Comparison of ENCODE assay signal across 20 cellular contexts in the genomic region with DNA sequence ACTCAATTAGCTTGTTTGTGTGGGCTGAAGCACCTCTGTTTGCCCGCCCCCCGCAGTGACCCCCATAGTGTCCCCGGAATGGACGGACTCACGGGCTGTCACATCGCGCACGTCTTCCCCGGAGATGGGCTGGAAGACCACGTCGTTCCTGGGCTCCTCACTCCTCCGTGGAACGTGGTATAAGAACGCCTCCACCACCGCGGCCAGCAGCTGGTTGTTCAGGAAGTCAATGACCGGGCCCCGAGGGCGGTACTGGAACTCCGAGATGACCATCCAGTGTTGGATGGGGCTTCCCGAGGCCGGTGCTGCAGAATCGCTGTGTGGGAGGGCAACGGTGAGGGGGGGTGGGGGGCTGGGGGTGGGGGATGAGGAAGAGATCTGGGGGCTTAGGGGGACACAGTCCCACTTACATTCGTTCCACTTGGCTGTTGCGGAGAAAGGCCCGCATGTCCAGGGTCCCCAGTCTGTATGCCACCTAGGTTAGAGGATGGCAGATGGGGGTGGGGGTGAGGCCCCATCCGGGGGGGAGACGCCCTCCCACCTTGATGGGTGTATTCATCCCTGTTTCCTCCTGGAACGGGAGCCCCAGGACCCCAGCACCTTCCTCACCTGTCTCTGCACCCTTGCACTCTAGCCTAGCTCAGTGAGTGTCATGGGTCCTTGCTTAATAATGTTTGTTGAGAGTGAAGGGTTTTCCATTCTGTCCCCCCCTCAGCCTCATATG. TPM values are rescaled to one million over a fixed set of nuclear protein-coding genes. Genes with fewer than 3 reads are reported as not detected.
"Had no signal": no experiment of that assay in that cellular context is flagged by ENCODE, and none has a peak within 500 bp of the region (broad histone marks: within the 10 kb centered on the region; RNA-seq: fewer than 3 reads in every experiment).

No MANE protein-coding gene starts in this region.

- H3K27ac Mint-ChIP-seq: endodermal cell; naive thymus-derived CD4-positive, alpha-beta T cell; nephron progenitor cell had no signal

- H3K4me3 ChIP-seq: coronary artery, left lung, stomach, thoracic aorta, transverse colon had no signal

- H3K27me3 Mint-ChIP-seq: naive thymus-derived CD4-positive, alpha-beta T cell had no signal

- H3K27me3 ChIP-seq: foreskin keratinocyte had no signal

- H3K4me1 ChIP-seq: foreskin keratinocyte, left lung had no signal

- ATAC-seq: foreskin keratinocyte; left lung; naive thymus-derived CD4-positive, alpha-beta T cell; sciatic nerve had no signal

- H3K36me3 ChIP-seq: left lung, stomach, thoracic aorta, transverse colon had no signal

- DNase-seq: effector CD4-positive, alpha-beta T cell; endodermal cell; erythroblast; foreskin keratinocyte; head of caudate nucleus; hypothalamus; mesendoderm; naive thymus-derived CD4-positive, alpha-beta T cell; nephron progenitor cell; stimulated activated CD4-positive, alpha-beta T cell treated with anti-CD3 and anti-CD28 coated beads, Interleukin-2, amount 100 ng/mL, for 24 hours; stimulated activated CD4-positive, alpha-beta T cell treated with anti-CD3 and anti-CD28 coated beads, Interleukin-4, amount 100 ng/mL, for 4 hours; stimulated activated naive CD4-positive, alpha-beta T cell; stomach; substantia nigra; transverse colon had no signal

- H3K4me3 Mint-ChIP-seq: endodermal cell; naive thymus-derived CD4-positive, alpha-beta T cell; nephron progenitor cell had no signal

- H3K9me3 Mint-ChIP-seq: naive thymus-derived CD4-positive, alpha-beta T cell had no signal

- H3K36me3 Mint-ChIP-seq: naive thymus-derived CD4-positive, alpha-beta T cell had no signal

- H3K27ac ChIP-seq: coronary artery, foreskin keratinocyte, left lung, stomach, thoracic aorta, transverse colon had no signal

- H3K9me3 ChIP-seq: left lung, stomach, thoracic aorta, transverse colon had no signal

RNA-seq across cellular contexts. Expression of a gene that starts 30.2 kb away (rescaled TPM):
- total RNA-seq: dermis microvascular lymphatic vessel endothelial cell had no signal
